16 cellular contexts compared by ENCODE assay signal in genomic region chr18:73535189-73535588, GRCh38.
"Had no signal": no experiment of that assay in that cellular context is flagged by ENCODE, and none has a peak within 500 bp of the region (broad histone marks: within the 10 kb centered on the region; RNA-seq: fewer than 3 reads in every experiment).

No MANE protein-coding gene starts in this region.

- DNase-seq: dermis blood vessel endothelial cell; esophagus squamous epithelium; foreskin fibroblast; immature natural killer cell; left ventricle myocardium inferior; lower lobe of right lung; mesenchymal stem cell; midbrain; occipital lobe; pancreas; right cardiac atrium; small intestine; stimulated activated CD4-positive, alpha-beta T cell treated with anti-CD3 and anti-CD28 coated beads, Interleukin-12 subunit alpha, Interleukin-12 subunit beta, amount 100 ng/mL, for 4 hours; stimulated activated naive CD4-positive, alpha-beta T cell had no signal

- ATAC-seq: gastroesophageal sphincter; lower lobe of right lung; natural killer cell treated with Interleukin-12 subunit alpha and Interleukin-12 subunit beta and Interleukin-15 and Interleukin-18, amount 100 ng/mL, for 72 hours; pancreas; right cardiac atrium had no signal
